ENCODE assay signal across 8 cellular contexts in the genomic region with DNA sequence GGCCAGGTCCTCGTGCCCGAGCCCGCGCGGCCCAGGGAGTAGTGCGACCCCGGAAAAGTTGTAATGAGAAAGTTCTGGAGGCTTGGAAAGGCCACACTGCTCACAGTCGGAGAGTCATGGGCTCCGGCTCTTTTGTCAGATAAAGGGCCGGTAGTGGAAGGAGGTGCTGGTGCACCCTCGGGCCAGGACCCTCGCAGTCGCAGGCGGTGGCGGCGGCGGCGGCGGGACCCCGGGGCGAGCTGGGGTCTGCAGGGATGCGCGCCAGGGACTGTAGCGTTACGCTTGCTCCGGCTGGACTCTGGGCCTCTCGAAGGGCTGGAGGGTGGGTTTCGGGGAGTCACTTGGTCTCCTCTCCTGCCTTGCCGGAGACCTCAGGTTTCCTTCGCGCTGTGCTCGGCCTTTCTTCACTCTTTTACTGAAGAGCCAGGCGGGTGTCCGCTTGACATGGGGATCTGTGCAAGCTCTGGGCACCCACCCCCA. TPM values are rescaled to one million over a fixed set of nuclear protein-coding genes. Genes with fewer than 3 reads are reported as not detected.
A peak's percentile ranks its signal among the peaks of the same experiment; 100 is the strongest.
DNase-seq lines count a peak whose midpoint lies in the region; ATAC-seq and TF ChIP-seq lines count a peak whose summit lies in the region.

No MANE protein-coding gene starts in this region.

- H3K4me3 Mint-ChIP-seq in activated T-helper 1 cell treated with anti-CD3 and anti-CD28 coated beads, Interleukin-12 subunit alpha, Interleukin-12 subunit beta, Interleukin-2, Interleukin-4 antibody, amounts not matched to agents 30 ng/mL and 10 ng/mL and 1 ng/mL, durations not matched to agents 14 hours and 24 hours and 36 hours, result peak overlapping the region; percentile 74

- intact Hi-C loops in activated T-helper 1 cell treated with anti-CD3 and anti-CD28 coated beads, Interleukin-12 subunit alpha, Interleukin-12 subunit beta, Interleukin-2, Interleukin-4 antibody, amounts not matched to agents 30 ng/mL and 10 ng/mL and 1 ng/mL, durations not matched to agents 14 hours and 24 hours and 36 hours (cut with micrococcal nuclease), result loop anchor here (10.0 kb wide), 1 partner anchor 164 kb away; no protein-coding TSS in a partner anchor

- H3K36me3 ChIP-seq in HEK293 (ENCODE audit: control insufficient read depth in 2 of 2, insufficient read depth in 1 of 2, low read length in 2 of 2), result no peaks in the 10 kb centered on the region

- ATAC-seq in HG02973 (IDR thresholded peaks at IDR 0.05; ENCODE audit: unreplicated experiment), result no peak

- H3K9me3 Mint-ChIP-seq in activated T-helper 1 cell treated with anti-CD3 and anti-CD28 coated beads, Interleukin-12 subunit alpha, Interleukin-12 subunit beta, Interleukin-2, Interleukin-4 antibody, amounts not matched to agents 30 ng/mL and 10 ng/mL and 1 ng/mL, durations not matched to agents 14 hours and 24 hours and 36 hours, result no peaks in the 10 kb centered on the region

- H3K27ac ChIP-seq in HEK293 (ENCODE audit: extremely low read depth, low read depth, low read length) (peak overlapping the region; percentile 0; the same call in 1 of the 2 replicates), skin epidermis (no peak overlapping the region)

- H3K4me3 ChIP-seq in HEK293 (ENCODE audit: low read depth, low read length) (peak overlapping the region; percentile 66), iPS-11a (ENCODE audit: low read depth, low read length) (peak overlapping the region; percentile 61), skin epidermis (peak overlapping the region; percentile 24 to 49 (median 40))

- CTCF ChIA-PET in HEK293 (lab: Yijun Ruan, JAX), result no interaction called here

- POLR2A ChIA-PET in HEK293 (lab: Yijun Ruan, JAX), result no interaction called here

- no peaks in the 10 kb centered on the region for H3K9me3 ChIP-seq in HEK293 (ENCODE audit: control insufficient read depth, insufficient read depth, low read depth, low read length)

- no peak for TF ChIP-seq CTCF in HEK293 (tag by site-specific recombination; IDR thresholded peaks at IDR 0.05)

- no peaks in the 10 kb centered on the region for H3K36me3 Mint-ChIP-seq in activated T-helper 1 cell treated with anti-CD3 and anti-CD28 coated beads, Interleukin-12 subunit alpha, Interleukin-12 subunit beta, Interleukin-2, Interleukin-4 antibody, amounts not matched to agents 30 ng/mL and 10 ng/mL and 1 ng/mL, durations not matched to agents 14 hours and 24 hours and 36 hours (ENCODE audit: low read depth)

- H3K4me1 ChIP-seq in HEK293 (ENCODE audit: control insufficient read depth, insufficient read depth, low read length), result no peaks in the 10 kb centered on the region

- no peak overlapping the region for H3K27ac Mint-ChIP-seq in activated T-helper 1 cell treated with anti-CD3 and anti-CD28 coated beads, Interleukin-12 subunit alpha, Interleukin-12 subunit beta, Interleukin-2, Interleukin-4 antibody, amounts not matched to agents 30 ng/mL and 10 ng/mL and 1 ng/mL, durations not matched to agents 14 hours and 24 hours and 36 hours

- peaks cover 35% of the 10 kb centered on the region for H3K4me1 Mint-ChIP-seq in activated T-helper 1 cell treated with anti-CD3 and anti-CD28 coated beads, Interleukin-12 subunit alpha, Interleukin-12 subunit beta, Interleukin-2, Interleukin-4 antibody, amounts not matched to agents 30 ng/mL and 10 ng/mL and 1 ng/mL, durations not matched to agents 14 hours and 24 hours and 36 hours (ENCODE audit: low read depth)

- H3K27me3 Mint-ChIP-seq in activated T-helper 1 cell treated with anti-CD3 and anti-CD28 coated beads, Interleukin-12 subunit alpha, Interleukin-12 subunit beta, Interleukin-2, Interleukin-4 antibody, amounts not matched to agents 30 ng/mL and 10 ng/mL and 1 ng/mL, durations not matched to agents 14 hours and 24 hours and 36 hours (ENCODE audit: insufficient read depth), result peaks cover 61% of the 10 kb centered on the region

- DNase-seq in activated T-helper 1 cell treated with anti-CD3 and anti-CD28 coated beads, Interleukin-12 subunit alpha, Interleukin-12 subunit beta, Interleukin-2, Interleukin-4 antibody, amounts not matched to agents 30 ng/mL and 10 ng/mL and 1 ng/mL, durations not matched to agents 14 hours and 24 hours and 36 hours (ENCODE audit: low spot score), result no peak
- DNase-seq in ureter (ENCODE audit: low spot score) (no peak), SHP77 (lab: John Stamatoyannopoulos, UW) (no peak), KG1 (lab: John Stamatoyannopoulos, UW) (no peak)

TF ChIP-seq in HEK293, 187 proteins besides CTCF, POLR2A, EP300 and RAD21:
- TF ChIP-seq ZNF510 (tag by site-specific recombination; IDR thresholded peaks at IDR 0.05; ENCODE audit: insufficient replicate concordance) (no peak), ZNF48 (tag by site-specific recombination; IDR thresholded peaks at IDR 0.05) (no peak), ZNF560 (tag by site-specific recombination; IDR thresholded peaks at IDR 0.05; ENCODE audit: borderline replicate concordance) (no peak), ZNF623 (tag by site-specific recombination; IDR thresholded peaks at IDR 0.05) (no peak)
- TF ChIP-seq, protein P1, sequence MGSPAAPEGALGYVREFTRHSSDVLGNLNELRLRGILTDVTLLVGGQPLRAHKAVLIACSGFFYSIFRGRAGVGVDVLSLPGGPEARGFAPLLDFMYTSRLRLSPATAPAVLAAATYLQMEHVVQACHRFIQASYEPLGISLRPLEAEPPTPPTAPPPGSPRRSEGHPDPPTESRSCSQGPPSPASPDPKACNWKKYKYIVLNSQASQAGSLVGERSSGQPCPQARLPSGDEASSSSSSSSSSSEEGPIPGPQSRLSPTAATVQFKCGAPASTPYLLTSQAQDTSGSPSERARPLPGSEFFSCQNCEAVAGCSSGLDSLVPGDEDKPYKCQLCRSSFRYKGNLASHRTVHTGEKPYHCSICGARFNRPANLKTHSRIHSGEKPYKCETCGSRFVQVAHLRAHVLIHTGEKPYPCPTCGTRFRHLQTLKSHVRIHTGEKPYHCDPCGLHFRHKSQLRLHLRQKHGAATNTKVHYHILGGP (tag by site-specific recombination; IDR thresholded peaks at IDR 0.05), result no peak

RNA-seq across cellular contexts. Expression of a gene that starts 1.5 kb away (rescaled TPM):
- total RNA-seq in activated T-helper 1 cell treated with anti-CD3 and anti-CD28 coated beads, Interleukin-12 subunit alpha, Interleukin-12 subunit beta, Interleukin-2, Interleukin-4 antibody, amounts not matched to agents 30 ng/mL and 10 ng/mL and 1 ng/mL, durations not matched to agents 14 hours and 24 hours and 36 hours, result 0.05 TPM in 1 of 2 replicates, not detected in the other
- total RNA-seq in ureter, result 3.0 TPM
